In genomic region chr18:37270046-37270665, GRCh38 we compare ENCODE assay signal across 9 cellular contexts.
DNase-seq lines count a peak whose midpoint lies in the region; ATAC-seq, FAIRE-seq and TF ChIP-seq lines count a peak whose summit lies in the region.
"Had no signal": no experiment of that assay in that cellular context is flagged by ENCODE, and none has a peak within 500 bp of the region (broad histone marks: within the 10 kb centered on the region; RNA-seq: fewer than 3 reads in every experiment).

No MANE protein-coding gene starts in this region.

- H3K4me3 Mint-ChIP-seq in activated T-cell treated with anti-CD3 and anti-CD28 coated beads, Interleukin-2, amount 50 U/mL, for 72 hours: no peak overlapping the region
- H3K4me3 Mint-ChIP-seq: CD4-positive, alpha-beta T cell had no signal

- no peaks in the 10 kb centered on the region for H3K4me1 ChIP-seq in gastrocnemius medialis

- no peak for FAIRE-seq in GM12892 (lab: Jason Lieb, UNC)

- no peak overlapping the region for H3K27ac Mint-ChIP-seq in activated T-cell treated with anti-CD3 and anti-CD28 coated beads, Interleukin-2, amount 50 U/mL, for 72 hours
- H3K27ac Mint-ChIP-seq: CD4-positive, alpha-beta T cell had no signal

- intact Hi-C loops in gastrocnemius medialis (cut with DNase I; ENCODE audit: low total_unique reads): no loop called here

- no peaks in the 10 kb centered on the region for H3K36me3 ChIP-seq in gastrocnemius medialis

- H3K27me3 Mint-ChIP-seq in activated T-cell treated with anti-CD3 and anti-CD28 coated beads, Interleukin-2, amount 50 U/mL, for 72 hours (ENCODE audit: low read depth): peaks cover 7% of the 10 kb centered on the region

- TF ChIP-seq POLR2A in gastrocnemius medialis (IDR thresholded peaks at IDR 0.05): no peak
- no peak for TF ChIP-seq POLR2A in GM12892 (IDR thresholded peaks at IDR 0.05; ENCODE audit: low read depth, low read length)

- DNase-seq in activated T-cell treated with anti-CD3 and anti-CD28 coated beads, Interleukin-2, amount 50 U/mL, for 72 hours: peak; percentile 29 to 39
- no peak for DNase-seq in activated T-cell treated with anti-CD3 and anti-CD28 coated beads, Interleukin-2, amount 50 U/mL, for 1 hour
- DNase-seq in T1000 (lab: John Stamatoyannopoulos, UW) (peak; percentile 27), globus pallidus (ENCODE audit: low spot score) (peak; percentile 9), gastrocnemius medialis (no peak), GM12892 (ENCODE audit: insufficient read length) (no peak)
- DNase-seq in stimulated activated naive CD8-positive, alpha-beta T cell treated with anti-CD3 and anti-CD28 coated beads, Interleukin-15, Interleukin-2, amounts not matched to agents 100 U/mL and 50 U/mL, for 24 hours: peak; percentile 47

- no peak overlapping the region for H3K4me3 ChIP-seq in gastrocnemius medialis

- no peaks in the 10 kb centered on the region for H3K4me1 Mint-ChIP-seq in activated T-cell treated with anti-CD3 and anti-CD28 coated beads, Interleukin-2, amount 50 U/mL, for 72 hours (ENCODE audit: low read depth)

- peaks cover 7 to 22% (median 17%) of the 10 kb centered on the region in 3 donors for H3K27me3 ChIP-seq in gastrocnemius medialis

- in situ Hi-C loops in gastrocnemius medialis (cut with MboI; ENCODE audit: low sequenced_read_pairs in 4 of 4): no loop called here

- no peak for ATAC-seq in activated T-cell treated with anti-CD3 and anti-CD28 coated beads, Interleukin-2, amount 50 U/mL, for 72 hours (replicated peaks in 1 of 2)
- no peak for ATAC-seq in stimulated activated naive CD8-positive, alpha-beta T cell treated with anti-CD3 and anti-CD28 coated beads, Interleukin-15, Interleukin-2, amounts not matched to agents 100 U/mL and 50 U/mL, for 24 hours
- ATAC-seq in GM18867 (IDR thresholded peaks at IDR 0.05; ENCODE audit: unreplicated experiment) (no peak), gastrocnemius medialis (no peak)

- peaks cover 0 to 2% of the 10 kb centered on the region in 2 donors for H3K36me3 Mint-ChIP-seq in activated T-cell treated with anti-CD3 and anti-CD28 coated beads, Interleukin-2, amount 50 U/mL, for 72 hours (ENCODE audit: insufficient read depth in 2 of 2)

- TF ChIP-seq CTCF in gastrocnemius medialis (IDR thresholded peaks at IDR 0.05 in 4 of 5, conservative IDR thresholded peaks at IDR 0.05 in 1 of 5): no peak

- no peaks in the 10 kb centered on the region for H3K9me3 ChIP-seq in gastrocnemius medialis

- H3K9me3 Mint-ChIP-seq in activated T-cell treated with anti-CD3 and anti-CD28 coated beads, Interleukin-2, amount 50 U/mL, for 72 hours: peaks cover under 1 to 8% of the 10 kb centered on the region in 2 donors

- no peak overlapping the region for H3K27ac ChIP-seq in gastrocnemius medialis

Comparison
In these comparisons a context has a peak if more than half of its experiments do, and no peak if none do; other contexts are left out.
1. DNase-seq: peak in activated T-cell treated with anti-CD3 and anti-CD28 coated beads, Interleukin-2, amount 50 U/mL, for 72 hours (2 of 2), T1000 (single experiment), globus pallidus (single experiment) and stimulated activated naive CD8-positive, alpha-beta T cell treated with anti-CD3 and anti-CD28 coated beads, Interleukin-15, Interleukin-2, amounts not matched to agents 100 U/mL and 50 U/mL, for 24 hours (single experiment); none in activated T-cell treated with anti-CD3 and anti-CD28 coated beads, Interleukin-2, amount 50 U/mL, for 1 hour (single experiment), gastrocnemius medialis (0 of 2) and GM12892 (single experiment).